1 cellular context compared by ENCODE assay signal in the genomic region with DNA sequence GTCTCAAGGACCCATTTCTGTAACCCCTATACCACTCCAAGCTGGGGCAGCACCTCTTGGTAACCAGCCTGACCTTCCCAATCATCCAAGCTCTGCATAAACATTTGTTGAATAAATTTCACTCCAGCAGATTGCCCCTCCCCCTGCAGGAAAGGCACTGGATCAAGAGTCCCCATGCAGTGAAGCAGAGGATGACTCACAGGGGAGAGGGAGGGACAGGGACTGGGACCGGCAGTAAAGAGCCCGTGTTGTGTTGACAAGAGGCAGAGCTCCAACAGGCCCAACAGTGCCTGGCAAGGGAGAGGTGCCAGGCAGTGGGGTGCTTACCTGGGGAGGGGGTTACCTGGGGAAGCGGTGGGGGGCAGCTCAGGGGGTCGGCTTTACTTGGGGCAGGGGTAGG.
TF ChIP-seq lines count a peak whose summit lies in the region.

No MANE protein-coding gene starts in this region.

TF ChIP-seq in HEK293, 187 proteins besides CTCF, POLR2A, EP300 and RAD21 (continued from another document and continues in another):
- TF ChIP-seq, protein P1, sequence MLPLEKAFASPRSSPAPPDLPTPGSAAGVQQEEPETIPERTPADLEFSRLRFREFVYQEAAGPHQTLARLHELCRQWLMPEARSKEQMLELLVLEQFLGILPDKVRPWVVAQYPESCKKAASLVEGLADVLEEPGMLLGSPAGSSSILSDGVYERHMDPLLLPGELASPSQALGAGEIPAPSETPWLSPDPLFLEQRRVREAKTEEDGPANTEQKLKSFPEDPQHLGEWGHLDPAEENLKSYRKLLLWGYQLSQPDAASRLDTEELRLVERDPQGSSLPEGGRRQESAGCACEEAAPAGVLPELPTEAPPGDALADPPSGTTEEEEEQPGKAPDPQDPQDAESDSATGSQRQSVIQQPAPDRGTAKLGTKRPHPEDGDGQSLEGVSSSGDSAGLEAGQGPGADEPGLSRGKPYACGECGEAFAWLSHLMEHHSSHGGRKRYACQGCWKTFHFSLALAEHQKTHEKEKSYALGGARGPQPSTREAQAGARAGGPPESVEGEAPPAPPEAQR (tag by site-specific recombination; IDR thresholded peaks at IDR 0.05), result no peak
- TF ChIP-seq MEIS1 (CRISPR knock-in tag; IDR thresholded peaks at IDR 0.05; ENCODE audit: borderline replicate concordance), result no peak
- TF ChIP-seq ZNF24 (tag by site-specific recombination; IDR thresholded peaks at IDR 0.05), result no peak
- TF ChIP-seq ZNF626 (tag by site-specific recombination; IDR thresholded peaks at IDR 0.05), result no peak
- TF ChIP-seq ZNF48 (tag by site-specific recombination; IDR thresholded peaks at IDR 0.05), result no peak
- TF ChIP-seq, protein P2, sequence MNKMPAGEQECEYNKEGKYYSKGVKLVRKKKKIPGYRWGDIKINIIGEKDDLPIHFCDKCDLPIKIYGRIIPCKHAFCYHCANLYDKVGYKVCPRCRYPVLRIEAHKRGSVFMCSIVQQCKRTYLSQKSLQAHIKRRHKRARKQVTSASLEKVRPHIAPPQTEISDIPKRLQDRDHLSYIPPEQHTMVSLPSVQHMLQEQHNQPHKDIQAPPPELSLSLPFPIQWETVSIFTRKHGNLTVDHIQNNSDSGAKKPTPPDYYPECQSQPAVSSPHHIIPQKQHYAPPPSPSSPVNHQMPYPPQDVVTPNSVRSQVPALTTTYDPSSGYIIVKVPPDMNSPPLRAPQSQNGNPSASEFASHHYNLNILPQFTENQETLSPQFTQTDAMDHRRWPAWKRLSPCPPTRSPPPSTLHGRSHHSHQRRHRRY (tag by site-specific recombination; IDR thresholded peaks at IDR 0.05), result no peak
- no peak for TF ChIP-seq GLI4 (tag by site-specific recombination; IDR thresholded peaks at IDR 0.05)
- no peak for TF ChIP-seq ZNF830 (tag by site-specific recombination; IDR thresholded peaks at IDR 0.05; ENCODE audit: low read depth)
- TF ChIP-seq, protein P3, sequence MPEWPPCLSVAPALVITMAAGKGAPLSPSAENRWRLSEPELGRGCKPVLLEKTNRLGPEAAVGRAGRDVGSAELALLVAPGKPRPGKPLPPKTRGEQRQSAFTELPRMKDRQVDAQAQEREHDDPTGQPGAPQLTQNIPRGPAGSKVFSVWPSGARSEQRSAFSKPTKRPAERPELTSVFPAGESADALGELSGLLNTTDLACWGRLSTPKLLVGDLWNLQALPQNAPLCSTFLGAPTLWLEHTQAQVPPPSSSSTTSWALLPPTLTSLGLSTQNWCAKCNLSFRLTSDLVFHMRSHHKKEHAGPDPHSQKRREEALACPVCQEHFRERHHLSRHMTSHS (tag by site-specific recombination; IDR thresholded peaks at IDR 0.05), result no peak
- no peak for TF ChIP-seq ZNF155 (tag by site-specific recombination; IDR thresholded peaks at IDR 0.05)
- TF ChIP-seq OVOL3 (tag by site-specific recombination; IDR thresholded peaks at IDR 0.05), result no peak
- TF ChIP-seq ZNF335 (tag by site-specific recombination; conservative IDR thresholded peaks at IDR 0.05), result no peak
- TF ChIP-seq ZNF654 (tag by site-specific recombination; IDR thresholded peaks at IDR 0.05; ENCODE audit: low read depth), result no peak
- no peak for TF ChIP-seq HOXC10 (CRISPR knock-in tag; IDR thresholded peaks at IDR 0.05)
- no peak for TF ChIP-seq ZNF530 (tag by site-specific recombination; IDR thresholded peaks at IDR 0.05; ENCODE audit: low read depth)
- TF ChIP-seq, protein P4, sequence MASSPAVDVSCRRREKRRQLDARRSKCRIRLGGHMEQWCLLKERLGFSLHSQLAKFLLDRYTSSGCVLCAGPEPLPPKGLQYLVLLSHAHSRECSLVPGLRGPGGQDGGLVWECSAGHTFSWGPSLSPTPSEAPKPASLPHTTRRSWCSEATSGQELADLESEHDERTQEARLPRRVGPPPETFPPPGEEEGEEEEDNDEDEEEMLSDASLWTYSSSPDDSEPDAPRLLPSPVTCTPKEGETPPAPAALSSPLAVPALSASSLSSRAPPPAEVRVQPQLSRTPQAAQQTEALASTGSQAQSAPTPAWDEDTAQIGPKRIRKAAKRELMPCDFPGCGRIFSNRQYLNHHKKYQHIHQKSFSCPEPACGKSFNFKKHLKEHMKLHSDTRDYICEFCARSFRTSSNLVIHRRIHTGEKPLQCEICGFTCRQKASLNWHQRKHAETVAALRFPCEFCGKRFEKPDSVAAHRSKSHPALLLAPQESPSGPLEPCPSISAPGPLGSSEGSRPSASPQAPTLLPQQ (tag by site-specific recombination; IDR thresholded peaks at IDR 0.05), result no peak
- no peak for TF ChIP-seq ZNF132 (tag by site-specific recombination; IDR thresholded peaks at IDR 0.05; ENCODE audit: borderline replicate concordance)
- TF ChIP-seq, protein P5, sequence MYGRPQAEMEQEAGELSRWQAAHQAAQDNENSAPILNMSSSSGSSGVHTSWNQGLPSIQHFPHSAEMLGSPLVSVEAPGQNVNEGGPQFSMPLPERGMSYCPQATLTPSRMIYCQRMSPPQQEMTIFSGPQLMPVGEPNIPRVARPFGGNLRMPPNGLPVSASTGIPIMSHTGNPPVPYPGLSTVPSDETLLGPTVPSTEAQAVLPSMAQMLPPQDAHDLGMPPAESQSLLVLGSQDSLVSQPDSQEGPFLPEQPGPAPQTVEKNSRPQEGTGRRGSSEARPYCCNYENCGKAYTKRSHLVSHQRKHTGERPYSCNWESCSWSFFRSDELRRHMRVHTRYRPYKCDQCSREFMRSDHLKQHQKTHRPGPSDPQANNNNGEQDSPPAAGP (tag by site-specific recombination; IDR thresholded peaks at IDR 0.05), result peak; percentile 31; the same call in 1 of the 2 replicates
- no peak for TF ChIP-seq ZNF112 (tag by site-specific recombination; IDR thresholded peaks at IDR 0.05)
- no peak for TF ChIP-seq ZNF664 (tag by site-specific recombination; IDR thresholded peaks at IDR 0.05)
- TF ChIP-seq ZFP37 (tag by site-specific recombination; IDR thresholded peaks at IDR 0.05), result no peak
- no peak for TF ChIP-seq ZNF544 (tag by site-specific recombination; IDR thresholded peaks at IDR 0.05)
- no peak for TF ChIP-seq ZNF596 (tag by site-specific recombination; IDR thresholded peaks at IDR 0.05)
- TF ChIP-seq, protein P6, sequence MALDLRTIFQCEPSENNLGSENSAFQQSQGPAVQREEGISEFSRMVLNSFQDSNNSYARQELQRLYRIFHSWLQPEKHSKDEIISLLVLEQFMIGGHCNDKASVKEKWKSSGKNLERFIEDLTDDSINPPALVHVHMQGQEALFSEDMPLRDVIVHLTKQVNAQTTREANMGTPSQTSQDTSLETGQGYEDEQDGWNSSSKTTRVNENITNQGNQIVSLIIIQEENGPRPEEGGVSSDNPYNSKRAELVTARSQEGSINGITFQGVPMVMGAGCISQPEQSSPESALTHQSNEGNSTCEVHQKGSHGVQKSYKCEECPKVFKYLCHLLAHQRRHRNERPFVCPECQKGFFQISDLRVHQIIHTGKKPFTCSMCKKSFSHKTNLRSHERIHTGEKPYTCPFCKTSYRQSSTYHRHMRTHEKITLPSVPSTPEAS (tag by site-specific recombination; IDR thresholded peaks at IDR 0.05), result no peak
- no peak for TF ChIP-seq ZNF404 (tag by site-specific recombination; IDR thresholded peaks at IDR 0.05)
- TF ChIP-seq ZNF560 (tag by site-specific recombination; IDR thresholded peaks at IDR 0.05; ENCODE audit: borderline replicate concordance), result no peak
- TF ChIP-seq ZNF791 (tag by site-specific recombination; IDR thresholded peaks at IDR 0.05), result no peak
- no peak for TF ChIP-seq ZFP69B (tag by site-specific recombination; IDR thresholded peaks at IDR 0.05)
- no peak for TF ChIP-seq ZNF19 (tag by site-specific recombination; IDR thresholded peaks at IDR 0.05; ENCODE audit: low read depth)
- TF ChIP-seq ZNF146 (tag by site-specific recombination; IDR thresholded peaks at IDR 0.05), result no peak
- no peak for TF ChIP-seq ZNF416 (tag by site-specific recombination; IDR thresholded peaks at IDR 0.05)
- no peak; the same call in 1 of the 2 replicates for TF ChIP-seq IKZF3 (tag by site-specific recombination; IDR thresholded peaks at IDR 0.05)
- peak; percentile 58; the same call in 1 of the 2 replicates for TF ChIP-seq ZEB2 (tag by site-specific recombination; IDR thresholded peaks at IDR 0.05)
- TF ChIP-seq, protein P7, sequence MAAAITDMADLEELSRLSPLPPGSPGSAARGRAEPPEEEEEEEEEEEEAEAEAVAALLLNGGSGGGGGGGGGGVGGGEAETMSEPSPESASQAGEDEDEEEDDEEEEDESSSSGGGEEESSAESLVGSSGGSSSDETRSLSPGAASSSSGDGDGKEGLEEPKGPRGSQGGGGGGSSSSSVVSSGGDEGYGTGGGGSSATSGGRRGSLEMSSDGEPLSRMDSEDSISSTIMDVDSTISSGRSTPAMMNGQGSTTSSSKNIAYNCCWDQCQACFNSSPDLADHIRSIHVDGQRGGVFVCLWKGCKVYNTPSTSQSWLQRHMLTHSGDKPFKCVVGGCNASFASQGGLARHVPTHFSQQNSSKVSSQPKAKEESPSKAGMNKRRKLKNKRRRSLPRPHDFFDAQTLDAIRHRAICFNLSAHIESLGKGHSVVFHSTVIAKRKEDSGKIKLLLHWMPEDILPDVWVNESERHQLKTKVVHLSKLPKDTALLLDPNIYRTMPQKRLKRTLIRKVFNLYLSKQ (tag by site-specific recombination; IDR thresholded peaks at IDR 0.05; ENCODE audit: borderline replicate concordance), result no peak
- TF ChIP-seq, protein P8, sequence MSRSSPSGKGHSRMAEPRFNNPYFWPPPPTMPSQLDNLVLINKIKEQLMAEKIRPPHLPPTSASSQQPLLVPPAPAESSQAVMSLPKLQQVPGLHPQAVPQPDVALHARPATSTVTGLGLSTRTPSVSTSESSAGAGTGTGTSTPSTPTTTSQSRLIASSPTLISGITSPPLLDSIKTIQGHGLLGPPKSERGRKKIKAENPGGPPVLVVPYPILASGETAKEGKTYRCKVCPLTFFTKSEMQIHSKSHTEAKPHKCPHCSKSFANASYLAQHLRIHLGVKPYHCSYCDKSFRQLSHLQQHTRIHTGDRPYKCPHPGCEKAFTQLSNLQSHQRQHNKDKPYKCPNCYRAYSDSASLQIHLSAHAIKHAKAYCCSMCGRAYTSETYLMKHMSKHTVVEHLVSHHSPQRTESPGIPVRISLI (tag by site-specific recombination; IDR thresholded peaks at IDR 0.05), result no peak
- TF ChIP-seq, protein P9, sequence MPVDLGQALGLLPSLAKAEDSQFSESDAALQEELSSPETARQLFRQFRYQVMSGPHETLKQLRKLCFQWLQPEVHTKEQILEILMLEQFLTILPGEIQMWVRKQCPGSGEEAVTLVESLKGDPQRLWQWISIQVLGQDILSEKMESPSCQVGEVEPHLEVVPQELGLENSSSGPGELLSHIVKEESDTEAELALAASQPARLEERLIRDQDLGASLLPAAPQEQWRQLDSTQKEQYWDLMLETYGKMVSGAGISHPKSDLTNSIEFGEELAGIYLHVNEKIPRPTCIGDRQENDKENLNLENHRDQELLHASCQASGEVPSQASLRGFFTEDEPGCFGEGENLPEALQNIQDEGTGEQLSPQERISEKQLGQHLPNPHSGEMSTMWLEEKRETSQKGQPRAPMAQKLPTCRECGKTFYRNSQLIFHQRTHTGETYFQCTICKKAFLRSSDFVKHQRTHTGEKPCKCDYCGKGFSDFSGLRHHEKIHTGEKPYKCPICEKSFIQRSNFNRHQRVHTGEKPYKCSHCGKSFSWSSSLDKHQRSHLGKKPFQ (tag by site-specific recombination; IDR thresholded peaks at IDR 0.05), result no peak
- TF ChIP-seq SCRT2 (tag by site-specific recombination; IDR thresholded peaks at IDR 0.05), result peak; percentile 85
- no peak for TF ChIP-seq SCRT1 (tag by site-specific recombination; IDR thresholded peaks at IDR 0.05; ENCODE audit: borderline replicate concordance)
- no peak for TF ChIP-seq ZNF169 (tag by site-specific recombination; IDR thresholded peaks at IDR 0.05)
- TF ChIP-seq SP3 (tag by site-specific recombination; IDR thresholded peaks at IDR 0.05), result no peak
- TF ChIP-seq ZNF610 (tag by site-specific recombination; IDR thresholded peaks at IDR 0.05; ENCODE audit: borderline replicate concordance), result no peak
- TF ChIP-seq, protein P10, sequence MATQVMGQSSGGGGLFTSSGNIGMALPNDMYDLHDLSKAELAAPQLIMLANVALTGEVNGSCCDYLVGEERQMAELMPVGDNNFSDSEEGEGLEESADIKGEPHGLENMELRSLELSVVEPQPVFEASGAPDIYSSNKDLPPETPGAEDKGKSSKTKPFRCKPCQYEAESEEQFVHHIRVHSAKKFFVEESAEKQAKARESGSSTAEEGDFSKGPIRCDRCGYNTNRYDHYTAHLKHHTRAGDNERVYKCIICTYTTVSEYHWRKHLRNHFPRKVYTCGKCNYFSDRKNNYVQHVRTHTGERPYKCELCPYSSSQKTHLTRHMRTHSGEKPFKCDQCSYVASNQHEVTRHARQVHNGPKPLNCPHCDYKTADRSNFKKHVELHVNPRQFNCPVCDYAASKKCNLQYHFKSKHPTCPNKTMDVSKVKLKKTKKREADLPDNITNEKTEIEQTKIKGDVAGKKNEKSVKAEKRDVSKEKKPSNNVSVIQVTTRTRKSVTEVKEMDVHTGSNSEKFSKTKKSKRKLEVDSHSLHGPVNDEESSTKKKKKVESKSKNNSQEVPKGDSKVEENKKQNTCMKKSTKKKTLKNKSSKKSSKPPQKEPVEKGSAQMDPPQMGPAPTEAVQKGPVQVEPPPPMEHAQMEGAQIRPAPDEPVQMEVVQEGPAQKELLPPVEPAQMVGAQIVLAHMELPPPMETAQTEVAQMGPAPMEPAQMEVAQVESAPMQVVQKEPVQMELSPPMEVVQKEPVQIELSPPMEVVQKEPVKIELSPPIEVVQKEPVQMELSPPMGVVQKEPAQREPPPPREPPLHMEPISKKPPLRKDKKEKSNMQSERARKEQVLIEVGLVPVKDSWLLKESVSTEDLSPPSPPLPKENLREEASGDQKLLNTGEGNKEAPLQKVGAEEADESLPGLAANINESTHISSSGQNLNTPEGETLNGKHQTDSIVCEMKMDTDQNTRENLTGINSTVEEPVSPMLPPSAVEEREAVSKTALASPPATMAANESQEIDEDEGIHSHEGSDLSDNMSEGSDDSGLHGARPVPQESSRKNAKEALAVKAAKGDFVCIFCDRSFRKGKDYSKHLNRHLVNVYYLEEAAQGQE (tag by site-specific recombination; IDR thresholded peaks at IDR 0.05), result no peak
